ENCODE assay signal across 15 cellular contexts in the genomic region with DNA sequence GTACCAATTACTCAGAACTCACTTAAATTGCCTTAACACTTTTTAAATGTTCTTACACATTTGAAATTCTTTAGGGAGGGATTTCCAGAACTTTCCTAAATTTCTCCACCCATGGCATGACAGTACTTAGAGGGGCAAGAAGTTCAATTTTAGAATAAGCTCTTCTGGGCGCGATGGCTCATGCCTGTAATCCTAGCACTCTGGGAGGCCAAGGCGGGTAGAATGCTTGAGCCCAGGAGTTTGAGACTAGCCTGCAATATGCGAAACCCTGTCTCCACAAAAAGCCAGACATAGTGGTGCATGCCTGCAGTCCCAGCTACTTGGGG. TPM values are rescaled to one million over a fixed set of nuclear protein-coding genes. Genes with fewer than 3 reads are reported as not detected.
"Had no signal": no experiment of that assay in that cellular context is flagged by ENCODE, and none has a peak within 500 bp of the region (broad histone marks: within the 10 kb centered on the region; RNA-seq: fewer than 3 reads in every experiment).

No MANE protein-coding gene starts in this region.

- H3K4me1 ChIP-seq: ascending aorta had no signal

- H3K9me3 Mint-ChIP-seq: activated CD4-positive, alpha-beta memory T cell treated with anti-CD3 and anti-CD28 coated beads, Interleukin-2, amount 10 ng/mL, durations not matched to agents 7 days and 5 days; neural crest cell; stimulated activated effector memory CD8-positive, alpha-beta T cell treated with anti-CD3 and anti-CD28 coated beads, Interleukin-12 subunit alpha, Interleukin-12 subunit beta, amount 100 ng/mL, for 72 hours had no signal

- H3K4me3 ChIP-seq: ascending aorta, gastrocnemius medialis, heart right ventricle, skin epidermis had no signal

- H3K27me3 Mint-ChIP-seq: activated CD4-positive, alpha-beta memory T cell treated with anti-CD3 and anti-CD28 coated beads, Interleukin-2, amount 10 ng/mL, durations not matched to agents 7 days and 5 days; activated CD4-positive, alpha-beta T cell treated with anti-CD3 and anti-CD28 coated beads for 36 hours had no signal

- H3K4me3 Mint-ChIP-seq: activated CD4-positive, alpha-beta memory T cell treated with anti-CD3 and anti-CD28 coated beads, Interleukin-2, amount 10 ng/mL, durations not matched to agents 7 days and 5 days; activated CD4-positive, alpha-beta T cell treated with anti-CD3 and anti-CD28 coated beads for 36 hours; stimulated activated effector memory CD8-positive, alpha-beta T cell treated with anti-CD3 and anti-CD28 coated beads, Interleukin-12 subunit alpha, Interleukin-12 subunit beta, amount 100 ng/mL, for 72 hours had no signal

- H3K27ac Mint-ChIP-seq: activated CD4-positive, alpha-beta memory T cell treated with anti-CD3 and anti-CD28 coated beads, Interleukin-2, amount 10 ng/mL, durations not matched to agents 7 days and 5 days; activated CD4-positive, alpha-beta T cell treated with anti-CD3 and anti-CD28 coated beads for 36 hours; stimulated activated effector memory CD8-positive, alpha-beta T cell treated with anti-CD3 and anti-CD28 coated beads, Interleukin-12 subunit alpha, Interleukin-12 subunit beta, amount 100 ng/mL, for 72 hours had no signal

- ATAC-seq: activated CD4-positive, alpha-beta T cell treated with anti-CD3 and anti-CD28 coated beads for 36 hours; gastrocnemius medialis; heart right ventricle; left ventricle myocardium superior; stimulated activated effector memory CD8-positive, alpha-beta T cell treated with anti-CD3 and anti-CD28 coated beads, Interleukin-12 subunit alpha, Interleukin-12 subunit beta, amount 100 ng/mL, for 72 hours had no signal

- H3K4me1 Mint-ChIP-seq: activated CD4-positive, alpha-beta T cell treated with anti-CD3 and anti-CD28 coated beads for 36 hours had no signal

- H3K27me3 ChIP-seq: ascending aorta, gastrocnemius medialis, heart right ventricle had no signal

- DNase-seq: activated CD4-positive, alpha-beta memory T cell treated with anti-CD3 and anti-CD28 coated beads, Interleukin-2, amount 10 ng/mL, durations not matched to agents 7 days and 5 days; activated CD4-positive, alpha-beta T cell treated with anti-CD3 and anti-CD28 coated beads for 36 hours; activated naive CD4-positive, alpha-beta T cell; activated T-cell treated with anti-CD3 and anti-CD28 coated beads, Interleukin-2, amount 50 U/mL, for 48 hours; gastrocnemius medialis; heart right ventricle; kidney; left ventricle myocardium superior; mesendoderm; retina; T-helper 9 cell had no signal

- H3K27ac ChIP-seq: ascending aorta, gastrocnemius medialis, heart right ventricle had no signal

- H3K9me3 ChIP-seq: ascending aorta, gastrocnemius medialis, heart right ventricle had no signal

- H3K36me3 Mint-ChIP-seq: stimulated activated effector memory CD8-positive, alpha-beta T cell treated with anti-CD3 and anti-CD28 coated beads, Interleukin-12 subunit alpha, Interleukin-12 subunit beta, amount 100 ng/mL, for 72 hours had no signal

RNA-seq across cellular contexts. Expression of a gene that starts 30.0 kb away (rescaled TPM):
- total RNA-seq: activated CD4-positive, alpha-beta memory T cell treated with anti-CD3 and anti-CD28 coated beads, Interleukin-2, amount 10 ng/mL, durations not matched to agents 7 days and 5 days; activated CD4-positive, alpha-beta T cell treated with anti-CD3 and anti-CD28 coated beads for 36 hours; ascending aorta had no signal

RNA-seq across cellular contexts. Expression of a gene that starts 31.8 kb away (rescaled TPM):
- total RNA-seq: activated CD4-positive, alpha-beta memory T cell treated with anti-CD3 and anti-CD28 coated beads, Interleukin-2, amount 10 ng/mL, durations not matched to agents 7 days and 5 days had no signal
